In genomic region chr14:24254630-24255392, GRCh38 we compare ENCODE assay signal across 1 cellular context.
TF ChIP-seq lines count a peak whose summit lies in the region.

No MANE protein-coding gene starts in this region.

TF ChIP-seq in H1, 55 proteins besides CTCF, POLR2A, EP300 and RAD21:
- TF ChIP-seq SIRT6 (IDR thresholded peaks at IDR 0.05; ENCODE audit: low read length) (no peak), KDM1A (IDR thresholded peaks at IDR 0.05; ENCODE audit: borderline replicate concordance, low read length) (no peak), YY1 (IDR thresholded peaks at IDR 0.05; ENCODE audit: low read depth, low read length) (no peak), FOSL1 (IDR thresholded peaks at IDR 0.05; ENCODE audit: insufficient read depth, low read depth, low read length) (no peak), SUZ12 (IDR thresholded peaks at IDR 0.05; ENCODE audit: low read length) (no peak), BACH1 (IDR thresholded peaks at IDR 0.05; ENCODE audit: low read length) (no peak), ATF3 (IDR thresholded peaks at IDR 0.05; ENCODE audit: insufficient read depth, low read depth, low read length) (no peak), SP1 (IDR thresholded peaks at IDR 0.05; ENCODE audit: low read depth, low read length) (no peak), EGR1 (IDR thresholded peaks at IDR 0.05; ENCODE audit: borderline replicate concordance, low read depth, low read length) (no peak)
